In genomic region chr1:109046671-109047070, GRCh38 we compare ENCODE assay signal across 16 cellular contexts.
"Had no signal": no experiment of that assay in that cellular context is flagged by ENCODE, and none has a peak within 500 bp of the region (broad histone marks: within the 10 kb centered on the region; RNA-seq: fewer than 3 reads in every experiment).

No MANE protein-coding gene starts in this region.

- H3K27ac ChIP-seq: heart left ventricle, ovary, right atrium auricular region, sigmoid colon, thoracic aorta, transverse colon had no signal

- H3K4me3 ChIP-seq: heart left ventricle, mucosa of descending colon, ovary, right atrium auricular region, sigmoid colon, skin epidermis, thoracic aorta, transverse colon had no signal

- H3K27me3 ChIP-seq: heart left ventricle, ovary, right atrium auricular region, sigmoid colon, transverse colon had no signal

- H3K36me3 ChIP-seq: heart left ventricle, ovary, right atrium auricular region, sigmoid colon, thoracic aorta, transverse colon had no signal

- H3K4me1 ChIP-seq: right atrium auricular region had no signal

- ATAC-seq: effector memory CD8-positive, alpha-beta T cell; heart left ventricle; mucosa of descending colon; naive thymus-derived CD8-positive, alpha-beta T cell; stimulated activated naive B cell treated with anti-CD40 and anti-IgM and Interleukin-4, amounts not matched to agents 10 μg/mL and 1 μg/mL and 100 μg/mL, for 72 hours; stimulated activated naive CD8-positive, alpha-beta T cell treated with anti-CD3 and anti-CD28 coated beads, Interleukin-15, amount 100 ng/mL, for 72 hours had no signal

- H3K27me3 Mint-ChIP-seq: effector memory CD8-positive, alpha-beta T cell; stimulated activated naive CD8-positive, alpha-beta T cell treated with anti-CD3 and anti-CD28 coated beads, Interleukin-15, amount 100 ng/mL, for 72 hours had no signal

- DNase-seq: effector memory CD8-positive, alpha-beta T cell; heart left ventricle; hippocampal formation; kidney glomerular epithelial cell; mucosa of descending colon; naive thymus-derived CD8-positive, alpha-beta T cell; ovary; sigmoid colon; stimulated activated CD4-positive, alpha-beta T cell treated with anti-CD3 and anti-CD28 coated beads, Interleukin-2, amount 100 ng/mL, for 24 hours; stimulated activated CD4-positive, alpha-beta T cell treated with anti-CD3 and anti-CD28 coated beads, Interleukin-4, amount 100 ng/mL, for 4 hours; stimulated activated naive B cell treated with anti-CD40 and anti-IgM and Interleukin-4, amounts not matched to agents 10 μg/mL and 1 μg/mL and 100 μg/mL, for 72 hours; stimulated activated naive CD8-positive, alpha-beta T cell treated with anti-CD3 and anti-CD28 coated beads, Interleukin-15, amount 100 ng/mL, for 72 hours; transverse colon had no signal

- H3K9me3 Mint-ChIP-seq: effector memory CD8-positive, alpha-beta T cell; naive thymus-derived CD8-positive, alpha-beta T cell; stimulated activated naive B cell treated with anti-CD40 and anti-IgM and Interleukin-4, amounts not matched to agents 10 μg/mL and 1 μg/mL and 100 μg/mL, for 72 hours; stimulated activated naive CD8-positive, alpha-beta T cell treated with anti-CD3 and anti-CD28 coated beads, Interleukin-15, amount 100 ng/mL, for 72 hours had no signal

- H3K27ac Mint-ChIP-seq: effector memory CD8-positive, alpha-beta T cell; stimulated activated naive B cell treated with anti-CD40 and anti-IgM and Interleukin-4, amounts not matched to agents 10 μg/mL and 1 μg/mL and 100 μg/mL, for 72 hours; stimulated activated naive CD8-positive, alpha-beta T cell treated with anti-CD3 and anti-CD28 coated beads, Interleukin-15, amount 100 ng/mL, for 72 hours had no signal

- H3K9me3 ChIP-seq: heart left ventricle, mucosa of descending colon, ovary, right atrium auricular region, sigmoid colon, thoracic aorta, transverse colon had no signal

- H3K4me1 Mint-ChIP-seq: stimulated activated naive CD8-positive, alpha-beta T cell treated with anti-CD3 and anti-CD28 coated beads, Interleukin-15, amount 100 ng/mL, for 72 hours had no signal

- H3K4me3 Mint-ChIP-seq: effector memory CD8-positive, alpha-beta T cell; naive thymus-derived CD8-positive, alpha-beta T cell; stimulated activated naive B cell treated with anti-CD40 and anti-IgM and Interleukin-4, amounts not matched to agents 10 μg/mL and 1 μg/mL and 100 μg/mL, for 72 hours; stimulated activated naive CD8-positive, alpha-beta T cell treated with anti-CD3 and anti-CD28 coated beads, Interleukin-15, amount 100 ng/mL, for 72 hours had no signal

- H3K36me3 Mint-ChIP-seq: naive thymus-derived CD8-positive, alpha-beta T cell; stimulated activated naive B cell treated with anti-CD40 and anti-IgM and Interleukin-4, amounts not matched to agents 10 μg/mL and 1 μg/mL and 100 μg/mL, for 72 hours had no signal
